Comparison of ENCODE assay signal across 1 cellular context in the genomic region with DNA sequence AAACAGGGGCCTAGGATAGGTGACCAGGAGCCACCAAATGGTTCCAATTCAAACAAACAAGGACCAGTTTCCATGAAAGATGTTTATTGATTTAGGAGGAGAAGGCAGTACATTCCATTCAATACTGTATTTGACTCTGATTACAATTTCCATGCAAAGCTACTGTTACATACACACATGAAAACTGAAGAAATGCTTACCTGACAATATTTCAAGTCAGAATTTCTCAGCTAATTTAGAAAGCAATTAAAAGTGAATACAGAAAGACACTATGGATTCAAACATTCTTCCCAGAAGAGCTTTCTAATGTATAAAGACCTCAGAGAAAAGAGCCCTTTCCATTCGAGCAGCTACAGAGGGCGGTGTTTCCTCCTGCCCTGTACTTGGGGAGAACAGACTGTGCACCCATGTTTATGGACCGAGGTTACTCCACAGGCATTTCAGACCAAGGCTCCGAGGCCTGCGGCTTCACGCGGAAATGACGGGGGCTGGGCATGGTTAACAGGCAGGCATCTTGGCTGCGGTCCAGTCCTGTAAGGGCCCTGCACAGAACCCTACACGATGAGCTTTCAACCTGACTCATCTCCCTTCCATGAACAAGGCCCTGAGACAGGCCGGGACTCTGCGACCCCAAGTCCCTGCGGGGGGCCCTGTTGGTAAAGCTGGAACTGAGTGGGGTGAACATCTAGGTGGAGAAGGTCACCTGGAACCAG.
A peak's percentile ranks its signal among the peaks of the same experiment; 100 is the strongest.
TF ChIP-seq lines count a peak whose summit lies in the region.

No MANE protein-coding gene starts in this region.

TF ChIP-seq in HepG2, 621 proteins besides CTCF, POLR2A, EP300 and RAD21 (continues in another document):
- TF ChIP-seq PAF1 (CRISPR knock-in tag; IDR thresholded peaks at IDR 0.05) (0 out of 2 replicates have a peak, but pooled peaks have one; percentile 28), ZNF432 (CRISPR knock-in tag; IDR thresholded peaks at IDR 0.05; ENCODE audit: borderline replicate concordance) (no peak), YEATS2 (CRISPR knock-in tag; IDR thresholded peaks at IDR 0.05; ENCODE audit: borderline replicate concordance) (no peak), KDM2A (CRISPR knock-in tag; IDR thresholded peaks at IDR 0.05; ENCODE audit: borderline replicate concordance, low read depth) (0 out of 2 replicates have a peak, but pooled peaks have one; percentile 18), NR1H2 (CRISPR knock-in tag; IDR thresholded peaks at IDR 0.05; ENCODE audit: borderline replicate concordance, low read depth) (no peak), ARID2 (CRISPR knock-in tag; IDR thresholded peaks at IDR 0.05; ENCODE audit: borderline replicate concordance) (no peak), NKX3-1 (CRISPR knock-in tag; IDR thresholded peaks at IDR 0.05) (no peak), ZMYM2 (CRISPR knock-in tag; IDR thresholded peaks at IDR 0.05) (no peak), AKAP8 (CRISPR knock-in tag; IDR thresholded peaks at IDR 0.05) (0 out of 2 replicates have a peak, but pooled peaks have one; percentile 36), POLR2AphosphoS5 (IDR thresholded peaks at IDR 0.05; ENCODE audit: low read depth, low read length) (no peak), MAFF (IDR thresholded peaks at IDR 0.05; ENCODE audit: low read depth, low read length) (peak; percentile 96), KAT7 (CRISPR knock-in tag; IDR thresholded peaks at IDR 0.05; ENCODE audit: borderline replicate concordance) (no peak), ZNF558 (CRISPR knock-in tag; IDR thresholded peaks at IDR 0.05; ENCODE audit: borderline replicate concordance) (no peak), SUZ12 (IDR thresholded peaks at IDR 0.05; ENCODE audit: low read depth, low read length) (no peak), ZNF761 (CRISPR knock-in tag; conservative IDR thresholded peaks at IDR 0.05) (no peak), ELF3 (CRISPR knock-in tag; IDR thresholded peaks at IDR 0.05) (no peak), ZFYVE20 (CRISPR knock-in tag; IDR thresholded peaks at IDR 0.05; ENCODE audit: borderline replicate concordance, low read depth) (no peak), CREB3 (CRISPR knock-in tag; IDR thresholded peaks at IDR 0.05) (no peak), HOXA5 (CRISPR knock-in tag; IDR thresholded peaks at IDR 0.05) (no peak), PRPF4 (IDR thresholded peaks at IDR 0.05; ENCODE audit: low read depth, low read length, poor library complexity, severe bottlenecking) (peak; percentile 34), ZBTB38 (CRISPR knock-in tag; IDR thresholded peaks at IDR 0.05) (peak; percentile 76), AGO2 (optimal IDR thresholded peaks at IDR 0.05; ENCODE audit: low read depth, low read length) (peak; percentile 58), STAG1 (CRISPR knock-in tag; IDR thresholded peaks at IDR 0.05) (peak; percentile 2; the same call in 1 of the 2 replicates), MAFK (conservative IDR thresholded peaks at IDR 0.05 in 1 of 2, IDR thresholded peaks at IDR 0.05 in 1 of 2; ENCODE audit: low read length in 2 of 2) (peak; percentile 97 to 98)
- TF ChIP-seq, protein P1, sequence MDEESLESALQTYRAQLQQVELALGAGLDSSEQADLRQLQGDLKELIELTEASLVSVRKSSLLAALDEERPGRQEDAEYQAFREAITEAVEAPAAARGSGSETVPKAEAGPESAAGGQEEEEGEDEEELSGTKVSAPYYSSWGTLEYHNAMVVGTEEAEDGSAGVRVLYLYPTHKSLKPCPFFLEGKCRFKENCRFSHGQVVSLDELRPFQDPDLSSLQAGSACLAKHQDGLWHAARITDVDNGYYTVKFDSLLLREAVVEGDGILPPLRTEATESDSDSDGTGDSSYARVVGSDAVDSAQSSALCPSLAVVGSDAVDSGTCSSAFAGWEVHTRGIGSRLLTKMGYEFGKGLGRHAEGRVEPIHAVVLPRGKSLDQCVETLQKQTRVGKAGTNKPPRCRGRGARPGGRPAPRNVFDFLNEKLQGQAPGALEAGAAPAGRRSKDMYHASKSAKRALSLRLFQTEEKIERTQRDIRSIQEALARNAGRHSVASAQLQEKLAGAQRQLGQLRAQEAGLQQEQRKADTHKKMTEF (CRISPR knock-in tag; IDR thresholded peaks at IDR 0.05), result no peak
- TF ChIP-seq, protein P2, sequence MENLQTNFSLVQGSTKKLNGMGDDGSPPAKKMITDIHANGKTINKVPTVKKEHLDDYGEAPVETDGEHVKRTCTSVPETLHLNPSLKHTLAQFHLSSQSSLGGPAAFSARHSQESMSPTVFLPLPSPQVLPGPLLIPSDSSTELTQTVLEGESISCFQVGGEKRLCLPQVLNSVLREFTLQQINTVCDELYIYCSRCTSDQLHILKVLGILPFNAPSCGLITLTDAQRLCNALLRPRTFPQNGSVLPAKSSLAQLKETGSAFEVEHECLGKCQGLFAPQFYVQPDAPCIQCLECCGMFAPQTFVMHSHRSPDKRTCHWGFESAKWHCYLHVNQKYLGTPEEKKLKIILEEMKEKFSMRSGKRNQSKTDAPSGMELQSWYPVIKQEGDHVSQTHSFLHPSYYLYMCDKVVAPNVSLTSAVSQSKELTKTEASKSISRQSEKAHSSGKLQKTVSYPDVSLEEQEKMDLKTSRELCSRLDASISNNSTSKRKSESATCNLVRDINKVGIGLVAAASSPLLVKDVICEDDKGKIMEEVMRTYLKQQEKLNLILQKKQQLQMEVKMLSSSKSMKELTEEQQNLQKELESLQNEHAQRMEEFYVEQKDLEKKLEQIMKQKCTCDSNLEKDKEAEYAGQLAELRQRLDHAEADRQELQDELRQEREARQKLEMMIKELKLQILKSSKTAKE (CRISPR knock-in tag; IDR thresholded peaks at IDR 0.05; ENCODE audit: borderline replicate concordance), result no peak
- TF ChIP-seq, protein P3, sequence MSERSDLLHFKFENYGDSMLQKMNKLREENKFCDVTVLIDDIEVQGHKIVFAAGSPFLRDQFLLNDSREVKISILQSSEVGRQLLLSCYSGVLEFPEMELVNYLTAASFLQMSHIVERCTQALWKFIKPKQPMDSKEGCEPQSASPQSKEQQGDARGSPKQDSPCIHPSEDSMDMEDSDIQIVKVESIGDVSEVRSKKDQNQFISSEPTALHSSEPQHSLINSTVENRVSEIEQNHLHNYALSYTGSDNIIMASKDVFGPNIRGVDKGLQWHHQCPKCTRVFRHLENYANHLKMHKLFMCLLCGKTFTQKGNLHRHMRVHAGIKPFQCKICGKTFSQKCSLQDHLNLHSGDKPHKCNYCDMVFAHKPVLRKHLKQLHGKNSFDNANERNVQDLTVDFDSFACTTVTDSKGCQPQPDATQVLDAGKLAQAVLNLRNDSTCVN (CRISPR knock-in tag; IDR thresholded peaks at IDR 0.05; ENCODE audit: borderline replicate concordance), result no peak
- TF ChIP-seq, protein P4, sequence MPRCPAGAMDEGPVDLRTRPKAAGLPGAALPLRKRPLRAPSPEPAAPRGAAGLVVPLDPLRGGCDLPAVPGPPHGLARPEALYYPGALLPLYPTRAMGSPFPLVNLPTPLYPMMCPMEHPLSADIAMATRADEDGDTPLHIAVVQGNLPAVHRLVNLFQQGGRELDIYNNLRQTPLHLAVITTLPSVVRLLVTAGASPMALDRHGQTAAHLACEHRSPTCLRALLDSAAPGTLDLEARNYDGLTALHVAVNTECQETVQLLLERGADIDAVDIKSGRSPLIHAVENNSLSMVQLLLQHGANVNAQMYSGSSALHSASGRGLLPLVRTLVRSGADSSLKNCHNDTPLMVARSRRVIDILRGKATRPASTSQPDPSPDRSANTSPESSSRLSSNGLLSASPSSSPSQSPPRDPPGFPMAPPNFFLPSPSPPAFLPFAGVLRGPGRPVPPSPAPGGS (CRISPR knock-in tag; IDR thresholded peaks at IDR 0.05), result peak; percentile 22; the same call in 1 of the 2 replicates
- TF ChIP-seq, protein P5, sequence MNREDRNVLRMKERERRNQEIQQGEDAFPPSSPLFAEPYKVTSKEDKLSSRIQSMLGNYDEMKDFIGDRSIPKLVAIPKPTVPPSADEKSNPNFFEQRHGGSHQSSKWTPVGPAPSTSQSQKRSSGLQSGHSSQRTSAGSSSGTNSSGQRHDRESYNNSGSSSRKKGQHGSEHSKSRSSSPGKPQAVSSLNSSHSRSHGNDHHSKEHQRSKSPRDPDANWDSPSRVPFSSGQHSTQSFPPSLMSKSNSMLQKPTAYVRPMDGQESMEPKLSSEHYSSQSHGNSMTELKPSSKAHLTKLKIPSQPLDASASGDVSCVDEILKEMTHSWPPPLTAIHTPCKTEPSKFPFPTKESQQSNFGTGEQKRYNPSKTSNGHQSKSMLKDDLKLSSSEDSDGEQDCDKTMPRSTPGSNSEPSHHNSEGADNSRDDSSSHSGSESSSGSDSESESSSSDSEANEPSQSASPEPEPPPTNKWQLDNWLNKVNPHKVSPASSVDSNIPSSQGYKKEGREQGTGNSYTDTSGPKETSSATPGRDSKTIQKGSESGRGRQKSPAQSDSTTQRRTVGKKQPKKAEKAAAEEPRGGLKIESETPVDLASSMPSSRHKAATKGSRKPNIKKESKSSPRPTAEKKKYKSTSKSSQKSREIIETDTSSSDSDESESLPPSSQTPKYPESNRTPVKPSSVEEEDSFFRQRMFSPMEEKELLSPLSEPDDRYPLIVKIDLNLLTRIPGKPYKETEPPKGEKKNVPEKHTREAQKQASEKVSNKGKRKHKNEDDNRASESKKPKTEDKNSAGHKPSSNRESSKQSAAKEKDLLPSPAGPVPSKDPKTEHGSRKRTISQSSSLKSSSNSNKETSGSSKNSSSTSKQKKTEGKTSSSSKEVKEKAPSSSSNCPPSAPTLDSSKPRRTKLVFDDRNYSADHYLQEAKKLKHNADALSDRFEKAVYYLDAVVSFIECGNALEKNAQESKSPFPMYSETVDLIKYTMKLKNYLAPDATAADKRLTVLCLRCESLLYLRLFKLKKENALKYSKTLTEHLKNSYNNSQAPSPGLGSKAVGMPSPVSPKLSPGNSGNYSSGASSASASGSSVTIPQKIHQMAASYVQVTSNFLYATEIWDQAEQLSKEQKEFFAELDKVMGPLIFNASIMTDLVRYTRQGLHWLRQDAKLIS (CRISPR knock-in tag; IDR thresholded peaks at IDR 0.05), result no peak
- TF ChIP-seq, protein P6, sequence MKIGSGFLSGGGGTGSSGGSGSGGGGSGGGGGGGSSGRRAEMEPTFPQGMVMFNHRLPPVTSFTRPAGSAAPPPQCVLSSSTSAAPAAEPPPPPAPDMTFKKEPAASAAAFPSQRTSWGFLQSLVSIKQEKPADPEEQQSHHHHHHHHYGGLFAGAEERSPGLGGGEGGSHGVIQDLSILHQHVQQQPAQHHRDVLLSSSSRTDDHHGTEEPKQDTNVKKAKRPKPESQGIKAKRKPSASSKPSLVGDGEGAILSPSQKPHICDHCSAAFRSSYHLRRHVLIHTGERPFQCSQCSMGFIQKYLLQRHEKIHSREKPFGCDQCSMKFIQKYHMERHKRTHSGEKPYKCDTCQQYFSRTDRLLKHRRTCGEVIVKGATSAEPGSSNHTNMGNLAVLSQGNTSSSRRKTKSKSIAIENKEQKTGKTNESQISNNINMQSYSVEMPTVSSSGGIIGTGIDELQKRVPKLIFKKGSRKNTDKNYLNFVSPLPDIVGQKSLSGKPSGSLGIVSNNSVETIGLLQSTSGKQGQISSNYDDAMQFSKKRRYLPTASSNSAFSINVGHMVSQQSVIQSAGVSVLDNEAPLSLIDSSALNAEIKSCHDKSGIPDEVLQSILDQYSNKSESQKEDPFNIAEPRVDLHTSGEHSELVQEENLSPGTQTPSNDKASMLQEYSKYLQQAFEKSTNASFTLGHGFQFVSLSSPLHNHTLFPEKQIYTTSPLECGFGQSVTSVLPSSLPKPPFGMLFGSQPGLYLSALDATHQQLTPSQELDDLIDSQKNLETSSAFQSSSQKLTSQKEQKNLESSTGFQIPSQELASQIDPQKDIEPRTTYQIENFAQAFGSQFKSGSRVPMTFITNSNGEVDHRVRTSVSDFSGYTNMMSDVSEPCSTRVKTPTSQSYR (CRISPR knock-in tag; IDR thresholded peaks at IDR 0.05; ENCODE audit: borderline replicate concordance), result peak; percentile 60; the same call in 1 of the 2 replicates
- TF ChIP-seq, protein P7, sequence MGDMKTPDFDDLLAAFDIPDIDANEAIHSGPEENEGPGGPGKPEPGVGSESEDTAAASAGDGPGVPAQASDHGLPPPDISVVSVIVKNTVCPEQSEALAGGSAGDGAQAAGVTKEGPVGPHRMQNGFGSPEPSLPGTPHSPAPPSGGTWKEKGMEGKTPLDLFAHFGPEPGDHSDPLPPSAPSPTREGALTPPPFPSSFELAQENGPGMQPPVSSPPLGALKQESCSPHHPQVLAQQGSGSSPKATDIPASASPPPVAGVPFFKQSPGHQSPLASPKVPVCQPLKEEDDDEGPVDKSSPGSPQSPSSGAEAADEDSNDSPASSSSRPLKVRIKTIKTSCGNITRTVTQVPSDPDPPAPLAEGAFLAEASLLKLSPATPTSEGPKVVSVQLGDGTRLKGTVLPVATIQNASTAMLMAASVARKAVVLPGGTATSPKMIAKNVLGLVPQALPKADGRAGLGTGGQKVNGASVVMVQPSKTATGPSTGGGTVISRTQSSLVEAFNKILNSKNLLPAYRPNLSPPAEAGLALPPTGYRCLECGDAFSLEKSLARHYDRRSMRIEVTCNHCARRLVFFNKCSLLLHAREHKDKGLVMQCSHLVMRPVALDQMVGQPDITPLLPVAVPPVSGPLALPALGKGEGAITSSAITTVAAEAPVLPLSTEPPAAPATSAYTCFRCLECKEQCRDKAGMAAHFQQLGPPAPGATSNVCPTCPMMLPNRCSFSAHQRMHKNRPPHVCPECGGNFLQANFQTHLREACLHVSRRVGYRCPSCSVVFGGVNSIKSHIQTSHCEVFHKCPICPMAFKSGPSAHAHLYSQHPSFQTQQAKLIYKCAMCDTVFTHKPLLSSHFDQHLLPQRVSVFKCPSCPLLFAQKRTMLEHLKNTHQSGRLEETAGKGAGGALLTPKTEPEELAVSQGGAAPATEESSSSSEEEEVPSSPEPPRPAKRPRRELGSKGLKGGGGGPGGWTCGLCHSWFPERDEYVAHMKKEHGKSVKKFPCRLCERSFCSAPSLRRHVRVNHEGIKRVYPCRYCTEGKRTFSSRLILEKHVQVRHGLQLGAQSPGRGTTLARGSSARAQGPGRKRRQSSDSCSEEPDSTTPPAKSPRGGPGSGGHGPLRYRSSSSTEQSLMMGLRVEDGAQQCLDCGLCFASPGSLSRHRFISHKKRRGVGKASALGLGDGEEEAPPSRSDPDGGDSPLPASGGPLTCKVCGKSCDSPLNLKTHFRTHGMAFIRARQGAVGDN (CRISPR knock-in tag; IDR thresholded peaks at IDR 0.05), result peak; percentile 49
- TF ChIP-seq, protein P8, sequence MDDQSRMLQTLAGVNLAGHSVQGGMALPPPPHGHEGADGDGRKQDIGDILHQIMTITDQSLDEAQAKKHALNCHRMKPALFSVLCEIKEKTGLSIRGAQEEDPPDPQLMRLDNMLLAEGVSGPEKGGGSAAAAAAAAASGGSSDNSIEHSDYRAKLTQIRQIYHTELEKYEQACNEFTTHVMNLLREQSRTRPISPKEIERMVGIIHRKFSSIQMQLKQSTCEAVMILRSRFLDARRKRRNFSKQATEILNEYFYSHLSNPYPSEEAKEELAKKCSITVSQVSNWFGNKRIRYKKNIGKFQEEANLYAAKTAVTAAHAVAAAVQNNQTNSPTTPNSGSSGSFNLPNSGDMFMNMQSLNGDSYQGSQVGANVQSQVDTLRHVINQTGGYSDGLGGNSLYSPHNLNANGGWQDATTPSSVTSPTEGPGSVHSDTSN (CRISPR knock-in tag; IDR thresholded peaks at IDR 0.05; ENCODE audit: borderline replicate concordance), result no peak
